In the genomic region with DNA sequence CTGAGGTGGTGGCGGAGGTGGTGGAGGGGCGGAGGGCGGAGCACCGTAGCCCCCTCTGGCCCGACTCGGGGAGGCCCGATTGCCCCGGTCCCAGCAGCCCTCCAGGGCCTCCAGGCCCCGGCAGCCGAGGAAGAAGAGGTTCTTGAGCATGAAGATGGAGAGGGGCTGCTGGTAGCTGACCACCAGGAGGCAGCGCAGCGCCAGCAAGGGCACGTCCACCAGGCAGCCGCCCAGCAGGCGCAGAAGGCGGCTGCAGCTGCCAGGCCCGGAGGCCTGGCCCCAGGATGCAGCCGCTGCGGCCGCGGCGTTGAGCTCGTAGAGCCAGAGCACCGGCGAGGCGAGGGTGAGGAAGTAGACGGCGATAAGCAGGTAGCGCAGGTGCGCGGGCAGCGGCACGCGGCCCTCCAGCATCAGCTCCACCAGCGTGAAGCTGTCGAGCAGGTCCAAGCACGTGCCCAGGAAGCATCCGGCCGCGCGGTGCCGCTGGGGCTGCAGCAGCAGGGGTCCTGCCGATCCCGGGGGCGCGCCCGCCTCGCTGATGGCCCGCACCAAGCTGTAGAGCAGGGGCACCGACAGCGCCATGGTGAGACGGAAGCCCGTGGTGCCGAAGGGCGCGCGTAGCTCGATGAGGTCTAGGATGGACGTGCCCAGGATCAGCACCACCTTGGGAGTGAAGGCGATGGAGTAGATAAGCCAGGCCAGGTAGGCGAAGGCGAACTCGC, we compare ENCODE assay signal across 8 cellular contexts. TPM values are rescaled to one million over a fixed set of nuclear protein-coding genes. Genes with fewer than 3 reads are reported as not detected.
DNase-seq lines count a peak whose midpoint lies in the region; ATAC-seq, FAIRE-seq and TF ChIP-seq lines count a peak whose summit lies in the region.

No MANE protein-coding gene starts in this region.

- peaks cover 50% of the 10 kb centered on the region for H3K4me1 Mint-ChIP-seq in activated naive CD4-positive, alpha-beta T cell treated with anti-CD3 and anti-CD28 coated beads, Interleukin-2, amount 10 ng/mL, durations not matched to agents 7 days and 5 days
- H3K4me1 Mint-ChIP-seq in activated T-helper 1 cell treated with anti-CD3 and anti-CD28 coated beads, Interleukin-12 subunit alpha, Interleukin-12 subunit beta, Interleukin-2, Interleukin-4 antibody, amounts not matched to agents 30 ng/mL and 10 ng/mL and 1 ng/mL, durations not matched to agents 14 hours and 24 hours and 36 hours (ENCODE audit: low read depth), result peaks cover 46% of the 10 kb centered on the region
- peaks cover 52% of the 10 kb centered on the region for H3K4me1 Mint-ChIP-seq in stimulated activated naive CD8-positive, alpha-beta T cell treated with anti-CD3 and anti-CD28 coated beads, Interleukin-15, Interleukin-2, amounts not matched to agents 100 ng/mL and 50 ng/mL, for 24 hours (ENCODE audit: low read depth)

- FAIRE-seq in GM12892 (lab: Jason Lieb, UNC), result no peak

- no peak for DNase-seq in activated naive CD4-positive, alpha-beta T cell treated with anti-CD3 and anti-CD28 coated beads, Interleukin-2, amount 10 ng/mL, durations not matched to agents 7 days and 5 days
- DNase-seq in activated naive CD4-positive, alpha-beta T cell (lab: John Stamatoyannopoulos, UW), result no peak
- no peak for DNase-seq in activated T-helper 1 cell treated with anti-CD3 and anti-CD28 coated beads, Interleukin-12 subunit alpha, Interleukin-12 subunit beta, Interleukin-2, Interleukin-4 antibody, amounts not matched to agents 30 ng/mL and 10 ng/mL and 1 ng/mL, durations not matched to agents 14 hours and 24 hours and 36 hours (ENCODE audit: low spot score)
- DNase-seq in iPS-NIHi11 (ENCODE audit: low spot score), result peak; percentile 78
- no peak for DNase-seq in GM12892 (ENCODE audit: insufficient read length)

- H3K4me3 Mint-ChIP-seq in activated naive CD4-positive, alpha-beta T cell treated with anti-CD3 and anti-CD28 coated beads, Interleukin-2, amount 10 ng/mL, durations not matched to agents 7 days and 5 days, result peak overlapping the region; percentile 44
- H3K4me3 Mint-ChIP-seq in activated T-helper 1 cell treated with anti-CD3 and anti-CD28 coated beads, Interleukin-12 subunit alpha, Interleukin-12 subunit beta, Interleukin-2, Interleukin-4 antibody, amounts not matched to agents 30 ng/mL and 10 ng/mL and 1 ng/mL, durations not matched to agents 14 hours and 24 hours and 36 hours, result peak overlapping the region; percentile 66
- peak overlapping the region; percentile 26 for H3K4me3 Mint-ChIP-seq in stimulated activated naive CD8-positive, alpha-beta T cell treated with anti-CD3 and anti-CD28 coated beads, Interleukin-15, Interleukin-2, amounts not matched to agents 100 ng/mL and 50 ng/mL, for 24 hours

- CTCF ChIA-PET in activated naive CD4-positive, alpha-beta T cell treated with anti-CD3 and anti-CD28 coated beads, Interleukin-2, amount 10 ng/mL, durations not matched to agents 7 days and 5 days (lab: Charles Lee), result no interaction called here

- no peak overlapping the region for H3K27ac Mint-ChIP-seq in activated naive CD4-positive, alpha-beta T cell treated with anti-CD3 and anti-CD28 coated beads, Interleukin-2, amount 10 ng/mL, durations not matched to agents 7 days and 5 days
- no peak overlapping the region for H3K27ac Mint-ChIP-seq in activated T-helper 1 cell treated with anti-CD3 and anti-CD28 coated beads, Interleukin-12 subunit alpha, Interleukin-12 subunit beta, Interleukin-2, Interleukin-4 antibody, amounts not matched to agents 30 ng/mL and 10 ng/mL and 1 ng/mL, durations not matched to agents 14 hours and 24 hours and 36 hours
- no peak overlapping the region for H3K27ac Mint-ChIP-seq in stimulated activated naive CD8-positive, alpha-beta T cell treated with anti-CD3 and anti-CD28 coated beads, Interleukin-15, Interleukin-2, amounts not matched to agents 100 ng/mL and 50 ng/mL, for 24 hours

- TF ChIP-seq POLR2A in GM12892 (IDR thresholded peaks at IDR 0.05; ENCODE audit: low read depth, low read length), result no peak

- no peaks in the 10 kb centered on the region for H3K9me3 Mint-ChIP-seq in activated naive CD4-positive, alpha-beta T cell treated with anti-CD3 and anti-CD28 coated beads, Interleukin-2, amount 10 ng/mL, durations not matched to agents 7 days and 5 days
- H3K9me3 Mint-ChIP-seq in activated T-helper 1 cell treated with anti-CD3 and anti-CD28 coated beads, Interleukin-12 subunit alpha, Interleukin-12 subunit beta, Interleukin-2, Interleukin-4 antibody, amounts not matched to agents 30 ng/mL and 10 ng/mL and 1 ng/mL, durations not matched to agents 14 hours and 24 hours and 36 hours, result no peaks in the 10 kb centered on the region
- no peaks in the 10 kb centered on the region for H3K9me3 Mint-ChIP-seq in stimulated activated naive CD8-positive, alpha-beta T cell treated with anti-CD3 and anti-CD28 coated beads, Interleukin-15, Interleukin-2, amounts not matched to agents 100 ng/mL and 50 ng/mL, for 24 hours

- peaks cover 2% of the 10 kb centered on the region for H3K36me3 Mint-ChIP-seq in activated naive CD4-positive, alpha-beta T cell treated with anti-CD3 and anti-CD28 coated beads, Interleukin-2, amount 10 ng/mL, durations not matched to agents 7 days and 5 days
- peaks cover 8% of the 10 kb centered on the region for H3K36me3 Mint-ChIP-seq in activated T-helper 1 cell treated with anti-CD3 and anti-CD28 coated beads, Interleukin-12 subunit alpha, Interleukin-12 subunit beta, Interleukin-2, Interleukin-4 antibody, amounts not matched to agents 30 ng/mL and 10 ng/mL and 1 ng/mL, durations not matched to agents 14 hours and 24 hours and 36 hours (ENCODE audit: low read depth)
- H3K36me3 Mint-ChIP-seq in stimulated activated naive CD8-positive, alpha-beta T cell treated with anti-CD3 and anti-CD28 coated beads, Interleukin-15, Interleukin-2, amounts not matched to agents 100 ng/mL and 50 ng/mL, for 24 hours (ENCODE audit: low read depth), result no peaks in the 10 kb centered on the region

- intact Hi-C loops in activated T-helper 1 cell treated with anti-CD3 and anti-CD28 coated beads, Interleukin-12 subunit alpha, Interleukin-12 subunit beta, Interleukin-2, Interleukin-4 antibody, amounts not matched to agents 30 ng/mL and 10 ng/mL and 1 ng/mL, durations not matched to agents 14 hours and 24 hours and 36 hours (cut with micrococcal nuclease), result loop anchor here (1.0 to 10.0 kb wide), 3 partner anchors 33 to 255 kb away; a partner anchor contains a TSS

- ATAC-seq in HG02884 (IDR thresholded peaks at IDR 0.05; ENCODE audit: unreplicated experiment) (no peak), HG03442 (IDR thresholded peaks at IDR 0.05; ENCODE audit: unreplicated experiment) (no peak)

- peaks cover 59% of the 10 kb centered on the region for H3K27me3 Mint-ChIP-seq in activated naive CD4-positive, alpha-beta T cell treated with anti-CD3 and anti-CD28 coated beads, Interleukin-2, amount 10 ng/mL, durations not matched to agents 7 days and 5 days
- peaks cover 25% of the 10 kb centered on the region for H3K27me3 Mint-ChIP-seq in activated T-helper 1 cell treated with anti-CD3 and anti-CD28 coated beads, Interleukin-12 subunit alpha, Interleukin-12 subunit beta, Interleukin-2, Interleukin-4 antibody, amounts not matched to agents 30 ng/mL and 10 ng/mL and 1 ng/mL, durations not matched to agents 14 hours and 24 hours and 36 hours (ENCODE audit: insufficient read depth)
- peaks cover 20% of the 10 kb centered on the region for H3K27me3 Mint-ChIP-seq in stimulated activated naive CD8-positive, alpha-beta T cell treated with anti-CD3 and anti-CD28 coated beads, Interleukin-15, Interleukin-2, amounts not matched to agents 100 ng/mL and 50 ng/mL, for 24 hours

RNA-seq across cellular contexts. Expression of a gene that starts 1.5 kb away (rescaled TPM):
- 0.20 and 0.23 TPM in 2 replicates for total RNA-seq in activated T-helper 1 cell treated with anti-CD3 and anti-CD28 coated beads, Interleukin-12 subunit alpha, Interleukin-12 subunit beta, Interleukin-2, Interleukin-4 antibody, amounts not matched to agents 30 ng/mL and 10 ng/mL and 1 ng/mL, durations not matched to agents 14 hours and 24 hours and 36 hours
- not detected for polyA plus RNA-seq in GM12892 (2012; ENCODE audit: missing spikeins)

RNA-seq across cellular contexts. Expression of a gene that starts 34.8 kb away (rescaled TPM):
- 23.2 and 23.6 TPM in 2 replicates for total RNA-seq in activated T-helper 1 cell treated with anti-CD3 and anti-CD28 coated beads, Interleukin-12 subunit alpha, Interleukin-12 subunit beta, Interleukin-2, Interleukin-4 antibody, amounts not matched to agents 30 ng/mL and 10 ng/mL and 1 ng/mL, durations not matched to agents 14 hours and 24 hours and 36 hours
- 1.4 TPM for polyA plus RNA-seq in GM12892 (2012; ENCODE audit: missing spikeins)

RNA-seq across cellular contexts. Expression of a gene that starts 39.4 kb away (rescaled TPM):
- total RNA-seq in activated T-helper 1 cell treated with anti-CD3 and anti-CD28 coated beads, Interleukin-12 subunit alpha, Interleukin-12 subunit beta, Interleukin-2, Interleukin-4 antibody, amounts not matched to agents 30 ng/mL and 10 ng/mL and 1 ng/mL, durations not matched to agents 14 hours and 24 hours and 36 hours, result 39.1 and 42.1 TPM in 2 replicates
- 36.2 TPM for polyA plus RNA-seq in GM12892 (2012; ENCODE audit: missing spikeins)
